In genomic region chr1:89085781-89086180, GRCh38 we compare ENCODE assay signal across 1 cellular context.
TF ChIP-seq lines count a peak whose summit lies in the region.

No MANE protein-coding gene starts in this region.

TF ChIP-seq in K562, 482 proteins besides CTCF, POLR2A, EP300 and RAD21 (continued from another document):
- TF ChIP-seq AFF4 (CRISPR knock-in tag; IDR thresholded peaks at IDR 0.05) (no peak), YY1 (IDR thresholded peaks at IDR 0.05; ENCODE audit: borderline replicate concordance in 1 of 3, control insufficient read depth in 1 of 3, extremely low read depth in 1 of 3, insufficient read depth in 3 of 3, insufficient read length in 1 of 3, insufficient replicate concordance in 2 of 3, low read depth in 1 of 3, low read length in 2 of 3) (no peak), HOXB6 (CRISPR knock-in tag; IDR thresholded peaks at IDR 0.05; ENCODE audit: borderline replicate concordance) (no peak), ERF (CRISPR knock-in tag; IDR thresholded peaks at IDR 0.05) (no peak), ZNF668 (CRISPR knock-in tag; IDR thresholded peaks at IDR 0.05) (no peak), HDAC2 (IDR thresholded peaks at IDR 0.05) (no peak), STAG1 (CRISPR knock-in tag; IDR thresholded peaks at IDR 0.05; ENCODE audit: borderline replicate concordance) (peak; percentile 16; the same call in 1 of the 2 replicates), FOXJ3 (CRISPR knock-in tag; IDR thresholded peaks at IDR 0.05) (no peak), TSHZ1 (CRISPR knock-in tag; IDR thresholded peaks at IDR 0.05) (no peak), EP400 (IDR thresholded peaks at IDR 0.05) (no peak), THRB (CRISPR knock-in tag; conservative IDR thresholded peaks at IDR 0.05) (no peak), CTCFL (IDR thresholded peaks at IDR 0.05; ENCODE audit: borderline replicate concordance, insufficient read depth, low read depth, low read length, poor library complexity, severe bottlenecking) (no peak)
